18 cellular contexts compared by ENCODE assay signal in genomic region chr16:29742683-29743275, GRCh38. TPM values are rescaled to one million over a fixed set of nuclear protein-coding genes. Genes with fewer than 3 reads are reported as not detected.
A peak's percentile ranks its signal among the peaks of the same experiment; 100 is the strongest.
DNase-seq lines count a peak whose midpoint lies in the region; ATAC-seq, FAIRE-seq and TF ChIP-seq lines count a peak whose summit lies in the region.
"Had no signal": no experiment of that assay in that cellular context is flagged by ENCODE, and none has a peak within 500 bp of the region (broad histone marks: within the 10 kb centered on the region; RNA-seq: fewer than 3 reads in every experiment).

No MANE protein-coding gene starts in this region.

- TF ChIP-seq CTCF in CD8-positive, alpha-beta T cell (IDR thresholded peaks at IDR 0.05): no peak

- H3K27ac ChIP-seq in CD8-positive, alpha-beta T cell (ENCODE audit: low read depth, low read length): no peak overlapping the region
- H3K27ac ChIP-seq: gastroesophageal sphincter had no signal

- H3K9me3 ChIP-seq in CD8-positive, alpha-beta T cell (ENCODE audit: low read length): no peaks in the 10 kb centered on the region

- no peaks in the 10 kb centered on the region for H3K27me3 ChIP-seq in CD8-positive, alpha-beta T cell (ENCODE audit: insufficient read depth, low read length)

- H3K27me3 Mint-ChIP-seq in CD8-positive, alpha-beta T cell (ENCODE audit: low read depth): no peaks in the 10 kb centered on the region
- H3K27me3 Mint-ChIP-seq in activated T-helper 17 cell treated with anti-CD3 and anti-CD28 coated beads, Interleukin-2, amount 50 U/mL, for 72 hours: no peaks in the 10 kb centered on the region
- peaks cover 0 to 4% (median 0%) of the 10 kb centered on the region in 5 donors for H3K27me3 Mint-ChIP-seq in naive thymus-derived CD8-positive, alpha-beta T cell

- peak overlapping the region; percentile 94 for H3K4me3 Mint-ChIP-seq in CD8-positive, alpha-beta T cell
- peak overlapping the region; percentile 95 for H3K4me3 Mint-ChIP-seq in activated T-helper 17 cell treated with anti-CD3 and anti-CD28 coated beads, Interleukin-2, amount 50 U/mL, for 72 hours
- peak overlapping the region; percentile 85 to 100 (median 98) for H3K4me3 Mint-ChIP-seq in naive thymus-derived CD8-positive, alpha-beta T cell

- POLR2A ChIA-PET in CD8-positive, alpha-beta T cell (lab: Charles Lee): interaction anchor here (0.6 to 4.4 kb wide), 11 partner anchors 13 to 183 kb away, joined by 3 to 31 read pairs (median 4); partner anchors contain the start of genes KCTD13, KIF22, MAZ and PAGR1
- POLR2A ChIA-PET in naive thymus-derived CD8-positive, alpha-beta T cell (lab: Charles Lee): interaction anchor here (0.6 to 10.1 kb wide), 16 partner anchors 9 to 734 kb away, joined by 3 to 223 read pairs (median 6); partner anchors contain the start of genes ALDOA, KIF22, MAZ and PAGR1

- H3K9me3 Mint-ChIP-seq in CD8-positive, alpha-beta T cell: no peaks in the 10 kb centered on the region
- H3K9me3 Mint-ChIP-seq in activated T-helper 17 cell treated with anti-CD3 and anti-CD28 coated beads, Interleukin-2, amount 50 U/mL, for 72 hours: no peaks in the 10 kb centered on the region
- H3K9me3 Mint-ChIP-seq in naive thymus-derived CD8-positive, alpha-beta T cell: peaks cover 0 to 3% (median 0%) of the 10 kb centered on the region in 9 donors

- CTCF ChIA-PET in CD8-positive, alpha-beta T cell (lab: Charles Lee): interaction anchor here (0.5 to 3.9 kb wide), 12 partner anchors 13 to 738 kb away, joined by 3 to 19 read pairs (median 4); partner anchors contain the start of gene KIF22

- FAIRE-seq in urothelium cell line (lab: Jason Lieb, UNC): no peak
- FAIRE-seq: A204.1, small intestine had no signal

- H3K36me3 ChIP-seq in CD8-positive, alpha-beta T cell (ENCODE audit: insufficient read depth, low read length): peaks cover 15% of the 10 kb centered on the region
- H3K36me3 ChIP-seq: gastroesophageal sphincter had no signal

- peak overlapping the region; percentile 93 for H3K4me3 ChIP-seq in CD8-positive, alpha-beta T cell (ENCODE audit: low read depth, low read length)
- H3K4me3 ChIP-seq: gastroesophageal sphincter had no signal

- no peak for ATAC-seq in CD8-positive, alpha-beta T cell
- no peak for ATAC-seq in activated T-helper 17 cell treated with anti-CD3 and anti-CD28 coated beads, Interleukin-2, amount 50 U/mL, for 72 hours (replicated peaks)
- ATAC-seq in naive thymus-derived CD8-positive, alpha-beta T cell: no peak
- ATAC-seq in left cardiac atrium: no peak
- no peak for ATAC-seq in GM19395 (IDR thresholded peaks at IDR 0.05; ENCODE audit: unreplicated experiment)
- ATAC-seq: gastroesophageal sphincter, Right ventricle myocardium inferior had no signal

- peaks cover 86% of the 10 kb centered on the region for H3K4me1 Mint-ChIP-seq in CD8-positive, alpha-beta T cell (ENCODE audit: low read depth)
- peaks cover 43% of the 10 kb centered on the region for H3K4me1 Mint-ChIP-seq in activated T-helper 17 cell treated with anti-CD3 and anti-CD28 coated beads, Interleukin-2, amount 50 U/mL, for 72 hours
- peaks cover 60 to 91% (median 85%) of the 10 kb centered on the region in 4 donors for H3K4me1 Mint-ChIP-seq in naive thymus-derived CD8-positive, alpha-beta T cell

- intact Hi-C loops in CD8-positive, alpha-beta T cell (cut with DNase I, micrococcal nuclease): no loop called here
- intact Hi-C loops in left cardiac atrium (cut with DNase I): no loop called here

- H3K4me1 ChIP-seq in CD8-positive, alpha-beta T cell (ENCODE audit: insufficient read depth, low read length): peaks cover 79% of the 10 kb centered on the region
- H3K4me1 ChIP-seq: gastroesophageal sphincter had no signal

- DNase-seq in NCI-H345 (lab: John Stamatoyannopoulos, UW) (peak; percentile 7), NCI-H345 treated with DMSO at 0.1 percent for 48 hours (lab: John Stamatoyannopoulos, UW; ENCODE audit: unreplicated experiment) (no peak), left cardiac atrium (no peak), urothelium cell line (ENCODE audit: low spot score) (no peak)
- DNase-seq in CD8-positive, alpha-beta T cell: no peak
- peak in 4 of 10 donors; percentile 32 to 35 (median 34) for DNase-seq in naive thymus-derived CD8-positive, alpha-beta T cell
- DNase-seq: activated CD4-positive, alpha-beta T cell treated with anti-CD3 and anti-CD28 coated beads for 1 hour; KG1; small intestine; trophoblast cell had no signal

- peaks cover 59% of the 10 kb centered on the region for H3K36me3 Mint-ChIP-seq in CD8-positive, alpha-beta T cell
- peaks cover 53% of the 10 kb centered on the region for H3K36me3 Mint-ChIP-seq in activated T-helper 17 cell treated with anti-CD3 and anti-CD28 coated beads, Interleukin-2, amount 50 U/mL, for 72 hours (ENCODE audit: low read depth)
- peaks cover 4 to 44% (median 44%) of the 10 kb centered on the region in 3 donors for H3K36me3 Mint-ChIP-seq in naive thymus-derived CD8-positive, alpha-beta T cell

- peak overlapping the region; percentile 92 for H3K27ac Mint-ChIP-seq in CD8-positive, alpha-beta T cell
- H3K27ac Mint-ChIP-seq in activated T-helper 17 cell treated with anti-CD3 and anti-CD28 coated beads, Interleukin-2, amount 50 U/mL, for 72 hours: peak overlapping the region; percentile 84
- H3K27ac Mint-ChIP-seq in naive thymus-derived CD8-positive, alpha-beta T cell: peak overlapping the region; percentile 82 to 100 (median 98)

RNA-seq across cellular contexts. Expression of gene C16orf54, which starts 3.0 kb away (rescaled TPM):
- total RNA-seq in CD8-positive, alpha-beta T cell: 100 to 1,000 TPM; 129 to 132 TPM
- total RNA-seq in activated T-helper 17 cell treated with anti-CD3 and anti-CD28 coated beads, Interleukin-2, amount 50 U/mL, for 72 hours: 10 to 100 TPM; 15.9 to 23.5 TPM
- 100 to 1,000 TPM; 108 to 110 TPM for total RNA-seq in naive thymus-derived CD8-positive, alpha-beta T cell
- polyA plus RNA-seq in naive thymus-derived CD8-positive, alpha-beta T cell: 10 to 100 TPM; 20.7 to 32.7 (median 29.2) TPM
- 1 to 10 TPM; 1.3 to 1.7 TPM for total RNA-seq in left cardiac atrium
- total RNA-seq: epithelial cell of proximal tubule had no signal

RNA-seq across cellular contexts. Expression of gene ZG16, which starts 35.3 kb away (rescaled TPM):
- total RNA-seq in CD8-positive, alpha-beta T cell: not detected
- not detected for total RNA-seq in activated T-helper 17 cell treated with anti-CD3 and anti-CD28 coated beads, Interleukin-2, amount 50 U/mL, for 72 hours
- total RNA-seq in naive thymus-derived CD8-positive, alpha-beta T cell: not detected
- polyA plus RNA-seq in naive thymus-derived CD8-positive, alpha-beta T cell: not detected
- not detected for total RNA-seq in left cardiac atrium
- total RNA-seq: epithelial cell of proximal tubule; gastroesophageal sphincter; lower leg skin; Right ventricle myocardium inferior; T-helper 2 cell treated with Interferon-gamma antibody and Interleukin-4, amounts not matched to agents 100 ng/mL and 5 ng/mL, for 36 hours had no signal

RNA-seq across cellular contexts. Expression of gene KIF22, which starts 47.8 kb away (rescaled TPM):
- 100 to 1,000 TPM in 1 of 2 experiments, 10 to 100 TPM in 1; 93.5 to 105 TPM for total RNA-seq in CD8-positive, alpha-beta T cell
- total RNA-seq in activated T-helper 17 cell treated with anti-CD3 and anti-CD28 coated beads, Interleukin-2, amount 50 U/mL, for 72 hours: 100 to 1,000 TPM; 122 to 139 TPM
- 10 to 100 TPM; 79.6 to 84.6 TPM for total RNA-seq in naive thymus-derived CD8-positive, alpha-beta T cell
- 10 to 100 TPM; 36.9 to 45.4 (median 39.6) TPM for polyA plus RNA-seq in naive thymus-derived CD8-positive, alpha-beta T cell
- total RNA-seq in left cardiac atrium: 10 to 100 TPM; 22.1 to 30.1 TPM

Comparison
In these comparisons a context has a peak if more than half of its experiments do, and no peak if none do; other contexts are left out.
1. RNA of gene C16orf54, which starts 3.0 kb away (total RNA-seq): 129 to 132 TPM in CD8-positive, alpha-beta T cell, 108 to 110 TPM in naive thymus-derived CD8-positive, alpha-beta T cell and 15.9 to 23.5 TPM in activated T-helper 17 cell treated with anti-CD3 and anti-CD28 coated beads, Interleukin-2, amount 50 U/mL, for 72 hours; 1.3 to 1.7 TPM in left cardiac atrium; every median in the first group is over 4 times any median in the second.
2. Peak in every context shown above with its lines, with median percentiles within 50 percentile points of each other: H3K27ac Mint-ChIP-seq and H3K4me3 Mint-ChIP-seq.